8 cellular contexts compared by ENCODE assay signal in genomic region chr3:46566040-46566631, GRCh38. TPM values are rescaled to one million over a fixed set of nuclear protein-coding genes. Genes with fewer than 3 reads are reported as not detected.
A peak's percentile ranks its signal among the peaks of the same experiment; 100 is the strongest.
DNase-seq lines count a peak whose midpoint lies in the region; ATAC-seq and TF ChIP-seq lines count a peak whose summit lies in the region.

Gene LRRC2, minus strand, starts transcription at chr3:46566302. Its CDS starts 14,711 bp downstream, at chr3:46551591.

- TF ChIP-seq CTCF in omental fat pad (IDR thresholded peaks at IDR 0.05): no peak

- ATAC-seq in Right ventricle myocardium inferior (peak; percentile 68), omental fat pad (ENCODE audit: low FRiP score) (peak; percentile 90), GM21515 (IDR thresholded peaks at IDR 0.05; ENCODE audit: unreplicated experiment) (no peak), GM21390 (IDR thresholded peaks at IDR 0.05; ENCODE audit: unreplicated experiment) (no peak), HG02973 (IDR thresholded peaks at IDR 0.05; ENCODE audit: unreplicated experiment) (no peak)

- DNase-seq in AG20443 (ENCODE audit: low spot score) (peak; percentile 85), M059J (ENCODE audit: low read depth) (peak; percentile 47), Right ventricle myocardium inferior (ENCODE audit: missing footprints) (peak; percentile 82), omental fat pad (ENCODE audit: low spot score) (no peak)
- peak; percentile 24 for DNase-seq in activated naive CD4-positive, alpha-beta T cell treated with anti-CD3 and anti-CD28 coated beads, Interleukin-2, amount 50 U/mL, for 16 hours

- intact Hi-C loops in Right ventricle myocardium inferior (cut with DNase I): loop anchor here (10.0 kb wide), 1 partner anchor 129 kb away; the partner anchor contains the start of gene ALS2CL

RNA-seq across cellular contexts. Expression of gene LRRC2, which starts in this region (rescaled TPM):
- 0.17 and 1.1 TPM in 2 replicates for total RNA-seq in M059J (2014; rRNA removed; shearing (Covaris generic))
- total RNA-seq in Right ventricle myocardium inferior (110 TPM), omental fat pad (1 to 10 TPM; 2.0 to 6.9 (median 3.8) TPM)

Comparison
In these comparisons a context has a peak if more than half of its experiments do, and no peak if none do; other contexts are left out.
1. RNA of gene LRRC2 (total RNA-seq): 110 TPM in Right ventricle myocardium inferior (single experiment); 2.0 to 6.9 TPM in omental fat pad and 0.17 to 1.1 TPM in M059J; every median in the first group is over 10 times any median in the second.
2. ATAC-seq: peak in Right ventricle myocardium inferior (single experiment) and omental fat pad (single experiment); none in GM21515 (single experiment), GM21390 (single experiment) and HG02973 (single experiment).